Comparison of ENCODE assay signal across 1 cellular context in genomic region chr10:121578298-121578697, GRCh38.
TF ChIP-seq lines count a peak whose summit lies in the region.

No MANE protein-coding gene starts in this region.

TF ChIP-seq in H1, 55 proteins besides CTCF, POLR2A, EP300 and RAD21 (continued from another document):
- TF ChIP-seq SP2 (IDR thresholded peaks at IDR 0.05; ENCODE audit: low read length) (no peak), RXRA (IDR thresholded peaks at IDR 0.05; ENCODE audit: insufficient read depth, low read depth, low read length) (no peak), GABPA (IDR thresholded peaks at IDR 0.05; ENCODE audit: borderline replicate concordance, insufficient read depth, low read length) (no peak), RNF2 (IDR thresholded peaks at IDR 0.05; ENCODE audit: borderline replicate concordance, low read depth, low read length, missing control alignments, poor library complexity, severe bottlenecking) (no peak), SP4 (IDR thresholded peaks at IDR 0.05; ENCODE audit: low read length) (no peak), SIRT6 (IDR thresholded peaks at IDR 0.05; ENCODE audit: low read length) (no peak)
